19 cellular contexts compared by ENCODE assay signal in genomic region chr5:2094616-2094995, GRCh38.
DNase-seq lines count a peak whose midpoint lies in the region; ATAC-seq and TF ChIP-seq lines count a peak whose summit lies in the region.
"Had no signal": no experiment of that assay in that cellular context is flagged by ENCODE, and none has a peak within 500 bp of the region (broad histone marks: within the 10 kb centered on the region; RNA-seq: fewer than 3 reads in every experiment).

No MANE protein-coding gene starts in this region.

- peak in 5 of 8 donors; percentile 24 to 53 (median 44) for ATAC-seq in heart right ventricle
- no peak for ATAC-seq in HG03460 (IDR thresholded peaks at IDR 0.05; ENCODE audit: unreplicated experiment)
- ATAC-seq: natural killer cell had no signal

- no peaks in the 10 kb centered on the region for H3K9me2 ChIP-seq in MM.1S (replicated peaks; ENCODE audit: insufficient read depth, low read length)

- no peak overlapping the region for H3K4me3 ChIP-seq in heart right ventricle
- H3K4me3 ChIP-seq in skeletal muscle satellite cell (ENCODE audit: low read length): peak overlapping the region; percentile 35
- H3K4me3 ChIP-seq in MM.1S (ENCODE audit: low read length): no peak overlapping the region
- H3K4me3 ChIP-seq: lung, PC-9 had no signal

- intact Hi-C loops in heart right ventricle (cut with DNase I): no loop called here

- peak overlapping the region; percentile 78 for H3K9ac ChIP-seq in skeletal muscle satellite cell (ENCODE audit: low read depth, low read length)
- no peak overlapping the region for H3K9ac ChIP-seq in MM.1S (ENCODE audit: low read length)

- peak overlapping the region; percentile 58 for H3K27ac ChIP-seq in caudate nucleus (ENCODE audit: low read depth, low read length)
- peak overlapping the region in 2 of 10 donors; percentile 39 to 54 for H3K27ac ChIP-seq in heart right ventricle
- no peak overlapping the region for H3K27ac ChIP-seq in MM.1S (ENCODE audit: low read length)
- H3K27ac ChIP-seq: PC-9 had no signal

- H3K79me2 ChIP-seq in MM.1S (ENCODE audit: low read length): no peaks in the 10 kb centered on the region

- 82 to 83% methylated on average over 15 of the region's 15 CpGs for WGBS in heart right ventricle, 2 donors

- H3K4me2 ChIP-seq in skeletal muscle satellite cell (ENCODE audit: low read length): peak overlapping the region; percentile 46
- no peak overlapping the region for H3K4me2 ChIP-seq in MM.1S (ENCODE audit: low read depth, low read length)
- H3K4me2 ChIP-seq: PC-9 had no signal

- no peaks in the 10 kb centered on the region for H3K9me3 ChIP-seq in heart right ventricle
- no peaks in the 10 kb centered on the region for H3K9me3 ChIP-seq in skeletal muscle satellite cell (replicated peaks; ENCODE audit: low read length)
- H3K9me3 ChIP-seq in MM.1S (replicated peaks; ENCODE audit: insufficient read depth, low read length): no peaks in the 10 kb centered on the region

- TF ChIP-seq CTCF in GM10248 (IDR thresholded peaks at IDR 0.05; ENCODE audit: control extremely low read depth, extremely low read depth, low read depth, missing control alignments) (no peak), heart right ventricle (IDR thresholded peaks at IDR 0.05) (no peak), MM.1S (IDR thresholded peaks at IDR 0.05; ENCODE audit: low read length) (no peak)

- H3K27me3 ChIP-seq in heart right ventricle (peaks cover 0 to 6% (median 0%) of the 10 kb centered on the region in 7 donors), skeletal muscle satellite cell (ENCODE audit: control insufficient read depth, insufficient read depth, low read length) (no peaks in the 10 kb centered on the region), MM.1S (replicated peaks; ENCODE audit: insufficient read depth, low read length) (no peaks in the 10 kb centered on the region)

- CTCF ChIA-PET in GM10248 (lab: Yijun Ruan, JAX): no interaction called here

- H3K36me3 ChIP-seq in heart right ventricle (no peaks in the 10 kb centered on the region), skeletal muscle satellite cell (ENCODE audit: insufficient read depth, low read length) (no peaks in the 10 kb centered on the region), MM.1S (replicated peaks; ENCODE audit: insufficient read depth, low read length) (no peaks in the 10 kb centered on the region)

- no peaks in the 10 kb centered on the region for H3F3A ChIP-seq in MM.1S (ENCODE audit: insufficient read depth, low read length)

- no peak overlapping the region for H2AFZ ChIP-seq in MM.1S (ENCODE audit: low read length)
- H2AFZ ChIP-seq: PC-9 had no signal

- no peaks in the 10 kb centered on the region for H4K20me1 ChIP-seq in MM.1S (ENCODE audit: insufficient read depth, low read length)

- POLR2A ChIA-PET in GM10248 (lab: Yijun Ruan, JAX): no interaction called here

- DNase-seq in GM10248 (ENCODE audit: extremely low spot score) (peak; percentile 2), caudate nucleus (lab: John Stamatoyannopoulos, UW) (no peak), heart right ventricle (no peak), LoVo (ENCODE audit: low spot score) (no peak), MM.1S (no peak), NCI-H1417 (lab: John Stamatoyannopoulos, UW) (no peak)
- DNase-seq: activated CD4-positive, alpha-beta T cell treated with anti-CD3 and anti-CD28 coated beads, Interleukin-2, amount 50 U/mL, for 1 hour; CD4-positive, alpha-beta memory T cell; cortex of kidney; DMS53; glutamatergic neuron; natural killer cell; NCI-H1436; NCI-H2171; NCI-H774; PC-9 had no signal

- H3K4me1 ChIP-seq in heart right ventricle (no peaks in the 10 kb centered on the region), skeletal muscle satellite cell (ENCODE audit: control insufficient read depth, insufficient read depth, low read length) (peaks cover 25% of the 10 kb centered on the region), MM.1S (ENCODE audit: low read length) (no peaks in the 10 kb centered on the region)
